Comparison of ENCODE assay signal across 9 cellular contexts in genomic region chr10:93993414-93993781, GRCh38. TPM values are rescaled to one million over a fixed set of nuclear protein-coding genes. Genes with fewer than 3 reads are reported as not detected.
DNase-seq lines count a peak whose midpoint lies in the region; ATAC-seq and TF ChIP-seq lines count a peak whose summit lies in the region.
"Had no signal": no experiment of that assay in that cellular context is flagged by ENCODE, and none has a peak within 500 bp of the region (broad histone marks: within the 10 kb centered on the region; RNA-seq: fewer than 3 reads in every experiment).

No MANE protein-coding gene starts in this region.

- H3K9me3 Mint-ChIP-seq in activated CD4-positive, alpha-beta memory T cell treated with anti-CD3 and anti-CD28 coated beads, Interleukin-2, amount 10 ng/mL, durations not matched to agents 7 days and 5 days, result no peaks in the 10 kb centered on the region
- H3K9me3 Mint-ChIP-seq in activated CD4-positive, alpha-beta memory T cell treated with anti-CD3 and anti-CD28 coated beads for 36 hours, result no peaks in the 10 kb centered on the region
- H3K9me3 Mint-ChIP-seq in stimulated activated effector memory CD8-positive, alpha-beta T cell treated with anti-CD3 and anti-CD28 coated beads, Interleukin-12 subunit alpha, Interleukin-12 subunit beta, amount 100 ng/mL, for 72 hours, result no peaks in the 10 kb centered on the region

- H3K4me1 Mint-ChIP-seq in activated CD4-positive, alpha-beta memory T cell treated with anti-CD3 and anti-CD28 coated beads, Interleukin-2, amount 10 ng/mL, durations not matched to agents 7 days and 5 days, result peaks cover 5% of the 10 kb centered on the region
- peaks cover 4% of the 10 kb centered on the region for H3K4me1 Mint-ChIP-seq in activated CD4-positive, alpha-beta memory T cell treated with anti-CD3 and anti-CD28 coated beads for 36 hours (ENCODE audit: low read depth)
- no peaks in the 10 kb centered on the region for H3K4me1 Mint-ChIP-seq in stimulated activated effector memory CD8-positive, alpha-beta T cell treated with anti-CD3 and anti-CD28 coated beads, Interleukin-12 subunit alpha, Interleukin-12 subunit beta, amount 100 ng/mL, for 72 hours

- no peak overlapping the region for H3K27ac Mint-ChIP-seq in activated CD4-positive, alpha-beta memory T cell treated with anti-CD3 and anti-CD28 coated beads, Interleukin-2, amount 10 ng/mL, durations not matched to agents 7 days and 5 days
- H3K27ac Mint-ChIP-seq in activated CD4-positive, alpha-beta memory T cell treated with anti-CD3 and anti-CD28 coated beads for 36 hours, result no peak overlapping the region
- H3K27ac Mint-ChIP-seq in stimulated activated effector memory CD8-positive, alpha-beta T cell treated with anti-CD3 and anti-CD28 coated beads, Interleukin-12 subunit alpha, Interleukin-12 subunit beta, amount 100 ng/mL, for 72 hours, result no peak overlapping the region

- TF ChIP-seq CTCF in ascending aorta (IDR thresholded peaks at IDR 0.05), result no peak
- TF ChIP-seq CTCF in kidney epithelial cell (IDR thresholded peaks at IDR 0.05; ENCODE audit: insufficient read depth, low read length, poor library complexity, severe bottlenecking), result no peak
- TF ChIP-seq CTCF in testis (IDR thresholded peaks at IDR 0.05), result no peak

- intact Hi-C loops in activated CD4-positive, alpha-beta memory T cell treated with anti-CD3 and anti-CD28 coated beads for 36 hours (cut with micrococcal nuclease), result no loop called here
- intact Hi-C loops in ascending aorta (cut with DNase I), result loop anchor here (1.0 to 10.0 kb wide), 5 partner anchors 151 to 409 kb away; partner anchors contain the start of genes FRA10AC1 and TBC1D12
- intact Hi-C loops in testis (cut with DNase I; ENCODE audit: low total_unique reads), result no loop called here

- H3K27me3 ChIP-seq in ascending aorta (no peaks in the 10 kb centered on the region), kidney epithelial cell (ENCODE audit: control insufficient read depth, insufficient read depth, low read length) (peaks cover 3% of the 10 kb centered on the region), testis (no peaks in the 10 kb centered on the region)

- peaks cover 52% of the 10 kb centered on the region for H3K27me3 Mint-ChIP-seq in activated CD4-positive, alpha-beta memory T cell treated with anti-CD3 and anti-CD28 coated beads, Interleukin-2, amount 10 ng/mL, durations not matched to agents 7 days and 5 days
- peaks cover 54% of the 10 kb centered on the region for H3K27me3 Mint-ChIP-seq in activated CD4-positive, alpha-beta memory T cell treated with anti-CD3 and anti-CD28 coated beads for 36 hours

- H3K4me3 ChIP-seq in ascending aorta, result peak overlapping the region; percentile 56 to 78
- H3K4me3 ChIP-seq in kidney epithelial cell (ENCODE audit: low read depth, low read length), result peak overlapping the region; percentile 71
- H3K4me3 ChIP-seq in testis, result peak overlapping the region; percentile 67

- POLR2A ChIA-PET in activated CD4-positive, alpha-beta memory T cell treated with anti-CD3 and anti-CD28 coated beads, Interleukin-2, amount 10 ng/mL, durations not matched to agents 7 days and 5 days (lab: Charles Lee), result no interaction called here
- POLR2A ChIA-PET in activated CD4-positive, alpha-beta memory T cell treated with anti-CD3 and anti-CD28 coated beads for 36 hours (lab: Charles Lee), result no interaction called here

- CTCF ChIA-PET in activated CD4-positive, alpha-beta memory T cell treated with anti-CD3 and anti-CD28 coated beads, Interleukin-2, amount 10 ng/mL, durations not matched to agents 7 days and 5 days (lab: Charles Lee), result no interaction called here
- CTCF ChIA-PET in activated CD4-positive, alpha-beta memory T cell treated with anti-CD3 and anti-CD28 coated beads for 36 hours (lab: Charles Lee), result no interaction called here

- H3K9me3 ChIP-seq in ascending aorta (no peaks in the 10 kb centered on the region), testis (no peaks in the 10 kb centered on the region)

- no peak for TF ChIP-seq POLR2A in testis (IDR thresholded peaks at IDR 0.05)

- 5% methylated on average over 25 of the region's 25 CpGs; no CpG with 5 or more reads in 1 of the 2 donors for WGBS in testis, 2 donors

- H3K4me3 Mint-ChIP-seq in activated CD4-positive, alpha-beta memory T cell treated with anti-CD3 and anti-CD28 coated beads, Interleukin-2, amount 10 ng/mL, durations not matched to agents 7 days and 5 days, result peak overlapping the region; percentile 40
- no peak overlapping the region for H3K4me3 Mint-ChIP-seq in activated CD4-positive, alpha-beta memory T cell treated with anti-CD3 and anti-CD28 coated beads for 36 hours
- H3K4me3 Mint-ChIP-seq in stimulated activated effector memory CD8-positive, alpha-beta T cell treated with anti-CD3 and anti-CD28 coated beads, Interleukin-12 subunit alpha, Interleukin-12 subunit beta, amount 100 ng/mL, for 72 hours, result no peak overlapping the region

- no peak for ATAC-seq in stimulated activated effector memory CD8-positive, alpha-beta T cell treated with anti-CD3 and anti-CD28 coated beads, Interleukin-12 subunit alpha, Interleukin-12 subunit beta, amount 100 ng/mL, for 72 hours
- ATAC-seq in GM21528 (IDR thresholded peaks at IDR 0.05; ENCODE audit: low FRiP score, unreplicated experiment), result no peak

- no peaks in the 10 kb centered on the region for H3K36me3 Mint-ChIP-seq in activated CD4-positive, alpha-beta memory T cell treated with anti-CD3 and anti-CD28 coated beads, Interleukin-2, amount 10 ng/mL, durations not matched to agents 7 days and 5 days (ENCODE audit: low read depth)
- H3K36me3 Mint-ChIP-seq in activated CD4-positive, alpha-beta memory T cell treated with anti-CD3 and anti-CD28 coated beads for 36 hours, result no peaks in the 10 kb centered on the region
- H3K36me3 Mint-ChIP-seq in stimulated activated effector memory CD8-positive, alpha-beta T cell treated with anti-CD3 and anti-CD28 coated beads, Interleukin-12 subunit alpha, Interleukin-12 subunit beta, amount 100 ng/mL, for 72 hours, result no peaks in the 10 kb centered on the region

- H3K4me1 ChIP-seq in ascending aorta, result peaks cover 0 to 17% of the 10 kb centered on the region in 2 donors
- H3K4me1 ChIP-seq in testis, result peaks cover 24% of the 10 kb centered on the region

- H3K36me3 ChIP-seq in ascending aorta (no peaks in the 10 kb centered on the region), kidney epithelial cell (ENCODE audit: control insufficient read depth, insufficient read depth, low read length) (no peaks in the 10 kb centered on the region), testis (ENCODE audit: low read depth, missing control alignments) (no peaks in the 10 kb centered on the region)

- DNase-seq in activated CD4-positive, alpha-beta memory T cell treated with anti-CD3 and anti-CD28 coated beads, Interleukin-2, amount 10 ng/mL, durations not matched to agents 7 days and 5 days, result no peak
- no peak for DNase-seq in activated CD4-positive, alpha-beta memory T cell treated with anti-CD3 and anti-CD28 coated beads for 36 hours
- DNase-seq in ascending aorta (ENCODE audit: low spot score in 2 of 2) (no peak), kidney epithelial cell (ENCODE audit: low read depth) (no peak), testis (no peak), AG20443 (ENCODE audit: low spot score) (no peak)
- no peak for DNase-seq in stimulated activated effector memory CD8-positive, alpha-beta T cell treated with anti-CD3 and anti-CD28 coated beads, Interleukin-12 subunit alpha, Interleukin-12 subunit beta, amount 100 ng/mL, for 72 hours (ENCODE audit: low spot score in 2 of 2)

- H3K27ac ChIP-seq in ascending aorta, result peak overlapping the region; percentile 59 to 76
- H3K27ac ChIP-seq in testis, result no peak overlapping the region
- H3K27ac ChIP-seq: C4-2B had no signal

RNA-seq across cellular contexts. Expression of gene PLCE1, which starts 0.3 kb away (rescaled TPM):
- total RNA-seq in activated CD4-positive, alpha-beta memory T cell treated with anti-CD3 and anti-CD28 coated beads, Interleukin-2, amount 10 ng/mL, durations not matched to agents 7 days and 5 days, result under 1 TPM; 0.03 to 0.08 TPM
- total RNA-seq in activated CD4-positive, alpha-beta memory T cell treated with anti-CD3 and anti-CD28 coated beads for 36 hours, result under 1 TPM in 1 of 2 experiments, not detected in 1; 0.02 TPM
- 3.8 TPM for total RNA-seq in ascending aorta
- 0.55 and 0.84 TPM in 2 replicates for total RNA-seq in kidney epithelial cell
- 1 to 10 TPM; 6.7 to 8.2 TPM for total RNA-seq in testis
- polyA plus RNA-seq in testis (ENCODE audit: insufficient read depth, low read depth, low replicate concordance), result 4.2 TPM

Comparison
In these comparisons a context has a peak if more than half of its experiments do, and no peak if none do; other contexts are left out.
1. H3K27ac ChIP-seq: peak in ascending aorta (2 of 2); none in testis (0 of 2).
2. Peak in every context shown above with its lines, with median percentiles within 50 percentile points of each other: H3K4me3 ChIP-seq.